In genomic region chr5:107501965-107502691, GRCh38 we compare ENCODE assay signal across 10 cellular contexts.
DNase-seq lines count a peak whose midpoint lies in the region; ATAC-seq and TF ChIP-seq lines count a peak whose summit lies in the region.
"Had no signal": no experiment of that assay in that cellular context is flagged by ENCODE, and none has a peak within 500 bp of the region (broad histone marks: within the 10 kb centered on the region; RNA-seq: fewer than 3 reads in every experiment).

No MANE protein-coding gene starts in this region.

- no peak for ATAC-seq in HG03442 (IDR thresholded peaks at IDR 0.05; ENCODE audit: unreplicated experiment)
- ATAC-seq in HG02610 (IDR thresholded peaks at IDR 0.05; ENCODE audit: unreplicated experiment) = no peak
- ATAC-seq: esophagus mucosa had no signal

- peak overlapping the region; percentile 8 for H3K4me3 Mint-ChIP-seq in mesothelial cell of epicardium
- H3K4me3 Mint-ChIP-seq: activated naive CD8-positive, alpha-beta T cell had no signal

- peaks cover 54% of the 10 kb centered on the region for H3K4me1 Mint-ChIP-seq in mesothelial cell of epicardium

- H3K27me3 ChIP-seq in brain microvascular endothelial cell (replicated peaks) = no peaks in the 10 kb centered on the region

- no peak overlapping the region for H3K27ac ChIP-seq in brain microvascular endothelial cell
- no peak overlapping the region for H3K27ac ChIP-seq in substantia nigra (ENCODE audit: low read depth, low read length, poor library complexity, severe bottlenecking)

- DNase-seq in ELR (ENCODE audit: low read depth) (peak; percentile 64), NB4 (ENCODE audit: low read depth) (peak; percentile 9), brain microvascular endothelial cell (peak; percentile 26), mesothelial cell of epicardium (ENCODE audit: low spot score in 2 of 2, unreplicated experiment in 2 of 2) (no peak), substantia nigra (lab: John Stamatoyannopoulos, UW) (no peak)
- DNase-seq in stimulated activated CD8-positive, alpha-beta memory T cell treated with anti-CD3 and anti-CD28 coated beads, Interleukin-4, amount 100 ng/mL, for 48 hours = no peak

- H3K27ac Mint-ChIP-seq in mesothelial cell of epicardium = peak overlapping the region; percentile 4
- H3K27ac Mint-ChIP-seq: activated naive CD8-positive, alpha-beta T cell had no signal

- H3K36me3 ChIP-seq in brain microvascular endothelial cell (replicated peaks) = no peaks in the 10 kb centered on the region

- H3K36me3 Mint-ChIP-seq in mesothelial cell of epicardium = no peaks in the 10 kb centered on the region
- H3K36me3 Mint-ChIP-seq: activated naive CD8-positive, alpha-beta T cell had no signal

- no peaks in the 10 kb centered on the region for H3K9me3 Mint-ChIP-seq in mesothelial cell of epicardium

- no peak for TF ChIP-seq POLR2A in NB4 (IDR thresholded peaks at IDR 0.05; ENCODE audit: extremely low read depth, insufficient read length)

- no peaks in the 10 kb centered on the region for H3K27me3 Mint-ChIP-seq in mesothelial cell of epicardium (ENCODE audit: low read depth)

- H3K4me3 ChIP-seq in NB4 (ENCODE audit: low read depth, low read length) (no peak overlapping the region), brain microvascular endothelial cell (ENCODE audit: low read depth, low read length) (no peak overlapping the region)

- in situ Hi-C loops in brain microvascular endothelial cell (cut with HindIII; ENCODE audit: low pct_ligation_motif_present, low sequenced_read_pairs) = no loop called here

- TF ChIP-seq CTCF in NB4 (IDR thresholded peaks at IDR 0.05; ENCODE audit: low read depth, low read length) (no peak), brain microvascular endothelial cell (IDR thresholded peaks at IDR 0.05; ENCODE audit: low read depth, low read length, missing control alignments) (no peak), mesothelial cell of epicardium (IDR thresholded peaks at IDR 0.05; ENCODE audit: unreplicated experiment) (no peak)

Comparison
In these comparisons a context has a peak if more than half of its experiments do, and no peak if none do; other contexts are left out.
1. DNase-seq: peak in ELR (single experiment), NB4 (single experiment) and brain microvascular endothelial cell (single experiment); none in mesothelial cell of epicardium (0 of 2), substantia nigra (0 of 49) and stimulated activated CD8-positive, alpha-beta memory T cell treated with anti-CD3 and anti-CD28 coated beads, Interleukin-4, amount 100 ng/mL, for 48 hours (single experiment).